Comparison of ENCODE assay signal across 22 cellular contexts in the genomic region with DNA sequence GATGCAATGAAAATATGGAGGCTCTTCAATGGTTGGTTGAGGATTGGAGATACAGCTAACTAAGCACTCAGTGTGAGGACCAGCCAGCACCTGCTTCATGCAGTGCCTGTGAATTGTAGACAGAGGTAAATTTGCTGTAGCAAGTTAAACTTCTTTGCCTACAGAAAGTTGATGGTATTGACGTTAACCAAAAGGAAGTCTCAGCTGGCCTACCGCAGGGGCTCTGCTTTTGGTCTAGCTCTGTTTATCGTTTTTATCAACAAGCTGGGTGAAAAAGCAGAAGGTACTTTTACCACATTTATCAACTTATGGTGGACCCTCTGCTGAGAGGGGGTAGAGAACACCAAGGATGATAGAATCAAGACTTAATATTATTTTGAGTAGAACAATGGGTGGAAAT. TPM values are rescaled to one million over a fixed set of nuclear protein-coding genes. Genes with fewer than 3 reads are reported as not detected.
DNase-seq lines count a peak whose midpoint lies in the region; ATAC-seq and TF ChIP-seq lines count a peak whose summit lies in the region.
"Had no signal": no experiment of that assay in that cellular context is flagged by ENCODE, and none has a peak within 500 bp of the region (broad histone marks: within the 10 kb centered on the region; RNA-seq: fewer than 3 reads in every experiment).

No MANE protein-coding gene starts in this region.

- no CpG with 5 or more reads among the region's 3 CpGs for WGBS in neuronal stem cell (ENCODE audit: extremely low coverage in 2 of 2, insufficient read length in 2 of 2, insufficient replicate concordance in 1 of 2), 2 donors

- no peaks in the 10 kb centered on the region for H3K9me3 ChIP-seq in neuronal stem cell (replicated peaks in 1 of 2; ENCODE audit: control insufficient read depth in 2 of 2, insufficient read depth in 1 of 2, low read depth in 1 of 2, low read length in 2 of 2)
- H3K9me3 ChIP-seq: ascending aorta, MG63, SJSA1 had no signal

- peaks cover 80% of the 10 kb centered on the region for H3K4me1 Mint-ChIP-seq in activated T-cell treated with anti-CD3 and anti-CD28 coated beads, Interleukin-2, amount 50 U/mL, for 72 hours (ENCODE audit: low read depth)
- H3K4me1 Mint-ChIP-seq in WTC11 (peaks cover 23% of the 10 kb centered on the region), nephron progenitor cell (peaks cover 18% of the 10 kb centered on the region)

- CTCF ChIA-PET in WTC11 (lab: Charles Lee): interaction anchor here (1.1 to 1.7 kb wide), 2 partner anchors 9 to 74 kb away, joined by 3 to 10 read pairs; no protein-coding TSS in a partner anchor

- no peak overlapping the region for H3K9ac ChIP-seq in neuronal stem cell (ENCODE audit: low read depth, low read length, poor library complexity)

- no peak overlapping the region for H3K14ac ChIP-seq in neuronal stem cell (ENCODE audit: low read length)

- no peak overlapping the region for H2BK5ac ChIP-seq in neuronal stem cell (ENCODE audit: low read length)

- H3K79me1 ChIP-seq in neuronal stem cell (ENCODE audit: low read depth, low read length): no peaks in the 10 kb centered on the region

- H3K4me2 ChIP-seq in neuronal stem cell (ENCODE audit: insufficient read depth, low read length, poor library complexity, severe bottlenecking): no peak overlapping the region

- no peak overlapping the region for H2AK5ac ChIP-seq in neuronal stem cell (ENCODE audit: low read depth, low read length)

- no peak overlapping the region for H3K23ac ChIP-seq in neuronal stem cell (ENCODE audit: low read depth, low read length, poor library complexity)

- peaks cover 0 to 4% of the 10 kb centered on the region in 2 donors for H3K4me1 ChIP-seq in neuronal stem cell (ENCODE audit: control insufficient read depth in 2 of 2, insufficient read depth in 1 of 2, low read depth in 1 of 2, low read length in 2 of 2)
- H3K4me1 ChIP-seq: ascending aorta, SJSA1 had no signal

- no peak overlapping the region for H2BK120ac ChIP-seq in neuronal stem cell (ENCODE audit: low read depth, low read length)

- no peak overlapping the region for H2BK12ac ChIP-seq in neuronal stem cell (ENCODE audit: low read length)

- no peak overlapping the region for H4K8ac ChIP-seq in neuronal stem cell (ENCODE audit: low read depth, low read length)

- no peaks in the 10 kb centered on the region for H3K27me3 Mint-ChIP-seq in activated T-cell treated with anti-CD3 and anti-CD28 coated beads, Interleukin-2, amount 50 U/mL, for 72 hours (ENCODE audit: low read depth)
- H3K27me3 Mint-ChIP-seq in WTC11 (ENCODE audit: low read depth): no peaks in the 10 kb centered on the region
- H3K27me3 Mint-ChIP-seq in nephron progenitor cell (ENCODE audit: low read depth, poor library complexity): peaks cover 3% of the 10 kb centered on the region
- H3K27me3 Mint-ChIP-seq: activated naive CD4-positive, alpha-beta T cell treated with anti-CD3 and anti-CD28 coated beads, Interleukin-2, amount 50 U/mL, for 24 hours had no signal

- no peak for DNase-seq in activated T-cell treated with anti-CD3 and anti-CD28 coated beads, Interleukin-2, amount 50 U/mL, for 72 hours
- DNase-seq in activated T-cell treated with anti-CD3 and anti-CD28 coated beads for 4 hours (no peak), WTC11 (ENCODE audit: low spot score) (no peak), nephron progenitor cell (no peak), A172 (ENCODE audit: low spot score) (no peak), EL (no peak), neuronal stem cell (ENCODE audit: low spot score) (no peak)
- DNase-seq: activated CD4-positive, alpha-beta T cell treated with anti-CD3 and anti-CD28 coated beads, Interleukin-2, amount 50 U/mL, for 1 hour; activated T-cell treated with anti-CD3 and anti-CD28 coated beads, Interleukin-2, amount 50 U/mL, for 1 hour; caudate nucleus; dermis blood vessel endothelial cell; GDM1; GOT3; mesenchymal stem cell; MG63; NCI-H1694 treated with DMSO at 0.1 percent for 48 hours; stimulated activated CD4-positive, alpha-beta T cell treated with anti-CD3 and anti-CD28 coated beads, Interleukin-2, amount 100 ng/mL, for 48 hours; stimulated activated naive CD4-positive, alpha-beta T cell had no signal

- H4K91ac ChIP-seq in neuronal stem cell (ENCODE audit: low read depth, low read length, poor library complexity): no peak overlapping the region

- POLR2A ChIA-PET in WTC11 (lab: Charles Lee): no interaction called here

- no peak overlapping the region for H3K4ac ChIP-seq in neuronal stem cell (ENCODE audit: low read length)

- no peaks in the 10 kb centered on the region for H3K9me3 Mint-ChIP-seq in activated T-cell treated with anti-CD3 and anti-CD28 coated beads, Interleukin-2, amount 50 U/mL, for 72 hours
- H3K9me3 Mint-ChIP-seq in WTC11 (no peaks in the 10 kb centered on the region), nephron progenitor cell (no peaks in the 10 kb centered on the region)
- H3K9me3 Mint-ChIP-seq: activated naive CD4-positive, alpha-beta T cell treated with anti-CD3 and anti-CD28 coated beads, Interleukin-2, amount 50 U/mL, for 24 hours had no signal

- no peaks in the 10 kb centered on the region for H3K27me3 ChIP-seq in neuronal stem cell (ENCODE audit: control insufficient read depth in 3 of 3, insufficient read depth in 3 of 3, low read depth in 1 of 3, low read length in 3 of 3)
- H3K27me3 ChIP-seq: ascending aorta, MG63, SJSA1 had no signal

- H2BK15ac ChIP-seq in neuronal stem cell (ENCODE audit: low read length): no peak overlapping the region

- H3K4me3 Mint-ChIP-seq in activated T-cell treated with anti-CD3 and anti-CD28 coated beads, Interleukin-2, amount 50 U/mL, for 72 hours: peak overlapping the region; percentile 1 to 20
- H3K4me3 Mint-ChIP-seq in WTC11 (no peak overlapping the region), nephron progenitor cell (no peak overlapping the region)
- H3K4me3 Mint-ChIP-seq: activated naive CD4-positive, alpha-beta T cell treated with anti-CD3 and anti-CD28 coated beads, Interleukin-2, amount 50 U/mL, for 24 hours had no signal

- peaks cover 0 to 3% of the 10 kb centered on the region in 2 donors for H3K36me3 ChIP-seq in neuronal stem cell (replicated peaks in 1 of 2; ENCODE audit: control insufficient read depth in 2 of 2, insufficient read depth in 2 of 2, low read length in 2 of 2)
- H3K36me3 ChIP-seq: ascending aorta, MG63, SJSA1 had no signal

- H3K4me3 ChIP-seq in neuronal stem cell (ENCODE audit: low read length in 2 of 2): no peak overlapping the region
- H3K4me3 ChIP-seq: ascending aorta, MG63, SJSA1 had no signal

- H3K18ac ChIP-seq in neuronal stem cell (ENCODE audit: low read length): no peak overlapping the region

- no peak overlapping the region for H2AFZ ChIP-seq in neuronal stem cell (ENCODE audit: low read length)

- no peak for ATAC-seq in activated T-cell treated with anti-CD3 and anti-CD28 coated beads, Interleukin-2, amount 50 U/mL, for 72 hours (replicated peaks in 1 of 2)
- ATAC-seq in GM21723 (IDR thresholded peaks at IDR 0.05; ENCODE audit: unreplicated experiment) (peak; percentile 26), WTC11 (no peak)

- H3K27ac Mint-ChIP-seq in activated T-cell treated with anti-CD3 and anti-CD28 coated beads, Interleukin-2, amount 50 U/mL, for 72 hours: no peak overlapping the region
- peak overlapping the region; percentile 72; the same call in 1 of the 2 replicates for H3K27ac Mint-ChIP-seq in WTC11
- H3K27ac Mint-ChIP-seq in nephron progenitor cell: peak overlapping the region; percentile 5

- H3K27ac ChIP-seq in neuronal stem cell (replicated peaks; ENCODE audit: low read length): no peak overlapping the region
- H3K27ac ChIP-seq: ascending aorta, SJSA1 had no signal

- peaks cover 9 to 18% of the 10 kb centered on the region in 2 donors for H3K36me3 Mint-ChIP-seq in activated T-cell treated with anti-CD3 and anti-CD28 coated beads, Interleukin-2, amount 50 U/mL, for 72 hours (ENCODE audit: insufficient read depth in 2 of 2)
- H3K36me3 Mint-ChIP-seq in WTC11 (peaks cover 7% of the 10 kb centered on the region), nephron progenitor cell (ENCODE audit: low read depth) (no peaks in the 10 kb centered on the region)
- H3K36me3 Mint-ChIP-seq: activated naive CD4-positive, alpha-beta T cell treated with anti-CD3 and anti-CD28 coated beads, Interleukin-2, amount 50 U/mL, for 24 hours had no signal

- TF ChIP-seq CTCF in WTC11 (IDR thresholded peaks at IDR 0.05) (no peak), nephron progenitor cell (IDR thresholded peaks at IDR 0.05) (no peak)

TF ChIP-seq in WTC11, 78 proteins besides CTCF, POLR2A, EP300 and RAD21 (continues in another document):
- no peak for TF ChIP-seq ELF4 (CRISPR knock-in tag; IDR thresholded peaks at IDR 0.05; ENCODE audit: low read depth)
- no peak for TF ChIP-seq MYBL2 (CRISPR knock-in tag; IDR thresholded peaks at IDR 0.05)
- no peak for TF ChIP-seq NFYB (CRISPR knock-in tag; conservative IDR thresholded peaks at IDR 0.05; ENCODE audit: low read depth)
- no peak for TF ChIP-seq ZNF138 (CRISPR knock-in tag; conservative IDR thresholded peaks at IDR 0.05)
- TF ChIP-seq, protein P1, sequence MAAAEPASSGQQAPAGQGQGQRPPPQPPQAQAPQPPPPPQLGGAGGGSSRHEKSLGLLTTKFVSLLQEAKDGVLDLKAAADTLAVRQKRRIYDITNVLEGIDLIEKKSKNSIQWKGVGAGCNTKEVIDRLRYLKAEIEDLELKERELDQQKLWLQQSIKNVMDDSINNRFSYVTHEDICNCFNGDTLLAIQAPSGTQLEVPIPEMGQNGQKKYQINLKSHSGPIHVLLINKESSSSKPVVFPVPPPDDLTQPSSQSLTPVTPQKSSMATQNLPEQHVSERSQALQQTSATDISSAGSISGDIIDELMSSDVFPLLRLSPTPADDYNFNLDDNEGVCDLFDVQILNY (CRISPR knock-in tag; IDR thresholded peaks at IDR 0.05): no peak
- TF ChIP-seq, protein P2, sequence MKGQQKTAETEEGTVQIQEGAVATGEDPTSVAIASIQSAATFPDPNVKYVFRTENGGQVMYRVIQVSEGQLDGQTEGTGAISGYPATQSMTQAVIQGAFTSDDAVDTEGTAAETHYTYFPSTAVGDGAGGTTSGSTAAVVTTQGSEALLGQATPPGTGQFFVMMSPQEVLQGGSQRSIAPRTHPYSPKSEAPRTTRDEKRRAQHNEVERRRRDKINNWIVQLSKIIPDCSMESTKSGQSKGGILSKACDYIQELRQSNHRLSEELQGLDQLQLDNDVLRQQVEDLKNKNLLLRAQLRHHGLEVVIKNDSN (CRISPR knock-in tag; IDR thresholded peaks at IDR 0.05): no peak
- no peak for TF ChIP-seq HMGA2 (CRISPR knock-in tag; IDR thresholded peaks at IDR 0.05)
- TF ChIP-seq ZNF396 (CRISPR knock-in tag; IDR thresholded peaks at IDR 0.05; ENCODE audit: borderline replicate concordance): no peak
- TF ChIP-seq SMAD4 (CRISPR knock-in tag; IDR thresholded peaks at IDR 0.05): no peak

RNA-seq across cellular contexts. Expression of a gene that starts 51.6 kb away (rescaled TPM):
- 100 to 1,000 TPM in 1 of 2 donors, 10 to 100 TPM in 1; 64.0 to 107 TPM for total RNA-seq in activated T-cell treated with anti-CD3 and anti-CD28 coated beads, Interleukin-2, amount 50 U/mL, for 72 hours
- 22.1 to 31.5 TPM (median 23.3 TPM) in 3 replicates for total RNA-seq in WTC11 (2021)
- 4.6 and 6.5 TPM in 2 replicates for total RNA-seq in A172 (2014; rRNA removed; shearing (Covaris generic))
- 13.1 TPM for polyA plus RNA-seq in neuronal stem cell (2013, experiment 1 of 2)
- 12.8 TPM for polyA plus RNA-seq in neuronal stem cell (2013, experiment 2 of 2)

Comparison
In these comparisons a context has a peak if more than half of its experiments do, and no peak if none do; other contexts are left out.
1. H3K4me3 Mint-ChIP-seq: peak in activated T-cell treated with anti-CD3 and anti-CD28 coated beads, Interleukin-2, amount 50 U/mL, for 72 hours (2 of 2); none in WTC11 (single experiment) and nephron progenitor cell (single experiment).